9 cellular contexts compared by ENCODE assay signal in genomic region chr12:8544295-8544694, GRCh38. TPM values are rescaled to one million over a fixed set of nuclear protein-coding genes. Genes with fewer than 3 reads are reported as not detected.
DNase-seq lines count a peak whose midpoint lies in the region; ATAC-seq and TF ChIP-seq lines count a peak whose summit lies in the region.
"Had no signal": no experiment of that assay in that cellular context is flagged by ENCODE, and none has a peak within 500 bp of the region (broad histone marks: within the 10 kb centered on the region; RNA-seq: fewer than 3 reads in every experiment).

No MANE protein-coding gene starts in this region.

- no peak overlapping the region for H2BK12ac ChIP-seq in mesenchymal stem cell (ENCODE audit: low read length in 2 of 2)

- H3K4me3 ChIP-seq in mesenchymal stem cell (ENCODE audit: insufficient read depth in 1 of 2, low read depth in 1 of 2, low read length in 2 of 2), result peak overlapping the region in 1 of 2 experiments; percentile 11

- H3K36me3 ChIP-seq in mesenchymal stem cell (ENCODE audit: control insufficient read depth in 1 of 2, insufficient read depth in 2 of 2, low read depth in 1 of 2, low read length in 2 of 2), result no peaks in the 10 kb centered on the region

- H3K4ac ChIP-seq in mesenchymal stem cell (ENCODE audit: low read depth in 1 of 2, low read length in 2 of 2), result no peak overlapping the region

- H2AK5ac ChIP-seq in mesenchymal stem cell (ENCODE audit: low read length, severe bottlenecking), result no peak overlapping the region

- no peak overlapping the region for H4K8ac ChIP-seq in mesenchymal stem cell (ENCODE audit: low read length)

- ATAC-seq in HG03039 (IDR thresholded peaks at IDR 0.05; ENCODE audit: unreplicated experiment), result peak; percentile 54
- no peak for ATAC-seq in GM21825 (IDR thresholded peaks at IDR 0.05; ENCODE audit: unreplicated experiment)

- H4K91ac ChIP-seq in mesenchymal stem cell (ENCODE audit: low read length), result no peak overlapping the region

- TF ChIP-seq CTCF in GM12801 (IDR thresholded peaks at IDR 0.05; ENCODE audit: extremely low read depth, insufficient read length), result peak; percentile 18

- H3K4me1 ChIP-seq in mesenchymal stem cell (ENCODE audit: control insufficient read depth, insufficient read depth, low read depth, low read length), result no peaks in the 10 kb centered on the region

- H3K23ac ChIP-seq in mesenchymal stem cell (ENCODE audit: low read length in 2 of 2), result no peak overlapping the region

- H3K18ac ChIP-seq in mesenchymal stem cell (ENCODE audit: low read depth in 1 of 2, low read length in 2 of 2), result no peak overlapping the region

- no peak overlapping the region for H2BK120ac ChIP-seq in mesenchymal stem cell (ENCODE audit: low read depth, low read length)

- no peak overlapping the region for H2BK5ac ChIP-seq in mesenchymal stem cell (ENCODE audit: low read depth, low read length, poor library complexity, severe bottlenecking)

- DNase-seq in NCI-H446 treated with DMSO at 0.1 percent for 48 hours (lab: John Stamatoyannopoulos, UW) (peak; percentile 2), dermis microvascular lymphatic vessel endothelial cell (ENCODE audit: low read depth in 2 of 2) (peak; percentile 36 to 66), mesenchymal stem cell (peak; percentile 59)
- DNase-seq in activated CD4-positive, alpha-beta T cell treated with anti-CD3 and anti-CD28 coated beads, Interleukin-2, amount 50 U/mL, for 24 hours (ENCODE audit: low read depth in 1 of 2, low spot score in 1 of 2), result peak; percentile 37 to 69
- peak; percentile 11 to 34 for DNase-seq in stimulated activated CD8-positive, alpha-beta memory T cell treated with anti-CD3 and anti-CD28 coated beads, Interleukin-15, amount 100 ng/mL, for 4 hours (ENCODE audit: low read depth in 2 of 2)

- no peak overlapping the region for H2AFZ ChIP-seq in mesenchymal stem cell (ENCODE audit: low read depth, low read length)

- H3K27me3 ChIP-seq in mesenchymal stem cell (ENCODE audit: control insufficient read depth in 1 of 2, insufficient read depth in 1 of 2, low read length in 2 of 2), result peaks cover 0 to 18% of the 10 kb centered on the region in 2 experiments

- 10% methylated on average over 2 of the region's 3 CpGs for WGBS in mesenchymal stem cell

- H3K4me2 ChIP-seq in mesenchymal stem cell (ENCODE audit: low read length, poor library complexity, severe bottlenecking), result no peak overlapping the region

- peak overlapping the region; percentile 50 for H3K9ac ChIP-seq in mesenchymal stem cell (ENCODE audit: low read length)

- H3K9me3 ChIP-seq in mesenchymal stem cell (ENCODE audit: control insufficient read depth, low read length), result no peaks in the 10 kb centered on the region

- H3K27ac ChIP-seq in mesenchymal stem cell (ENCODE audit: low read length, poor library complexity, severe bottlenecking), result no peak overlapping the region

- H2BK15ac ChIP-seq in mesenchymal stem cell (ENCODE audit: low read depth, poor library complexity, severe bottlenecking), result no peak overlapping the region

- no peaks in the 10 kb centered on the region for H3K79me1 ChIP-seq in mesenchymal stem cell (replicated peaks; ENCODE audit: low read length, poor library complexity, severe bottlenecking)

- H3K14ac ChIP-seq in mesenchymal stem cell (ENCODE audit: low read length in 2 of 2), result no peak overlapping the region

RNA-seq across cellular contexts. Expression of gene CLEC4E, which starts 3.6 kb away (rescaled TPM):
- not detected in 2 replicates for total RNA-seq in dermis microvascular lymphatic vessel endothelial cell
- not detected for polyA plus RNA-seq in mesenchymal stem cell (2013, experiment 1 of 2)
- polyA plus RNA-seq in mesenchymal stem cell (2013, experiment 2 of 2), result not detected
- total RNA-seq: skeletal muscle tissue had no signal

RNA-seq across cellular contexts. Expression of gene CLEC4D, which starts 31.0 kb away (rescaled TPM):
- total RNA-seq in dermis microvascular lymphatic vessel endothelial cell, result not detected in 2 replicates
- polyA plus RNA-seq in mesenchymal stem cell (2013, experiment 1 of 2), result not detected
- not detected for polyA plus RNA-seq in mesenchymal stem cell (2013, experiment 2 of 2)

Comparison
In these comparisons a context has a peak if more than half of its experiments do, and no peak if none do; other contexts are left out.
1. DNase-seq: peak in every context shown above with its lines; median percentile 59 in mesenchymal stem cell; 53 in activated CD4-positive, alpha-beta T cell treated with anti-CD3 and anti-CD28 coated beads, Interleukin-2, amount 50 U/mL, for 24 hours; 51 in dermis microvascular lymphatic vessel endothelial cell; 22 in stimulated activated CD8-positive, alpha-beta memory T cell treated with anti-CD3 and anti-CD28 coated beads, Interleukin-15, amount 100 ng/mL, for 4 hours; 2 in NCI-H446 treated with DMSO at 0.1 percent for 48 hours.